In the genomic region with DNA sequence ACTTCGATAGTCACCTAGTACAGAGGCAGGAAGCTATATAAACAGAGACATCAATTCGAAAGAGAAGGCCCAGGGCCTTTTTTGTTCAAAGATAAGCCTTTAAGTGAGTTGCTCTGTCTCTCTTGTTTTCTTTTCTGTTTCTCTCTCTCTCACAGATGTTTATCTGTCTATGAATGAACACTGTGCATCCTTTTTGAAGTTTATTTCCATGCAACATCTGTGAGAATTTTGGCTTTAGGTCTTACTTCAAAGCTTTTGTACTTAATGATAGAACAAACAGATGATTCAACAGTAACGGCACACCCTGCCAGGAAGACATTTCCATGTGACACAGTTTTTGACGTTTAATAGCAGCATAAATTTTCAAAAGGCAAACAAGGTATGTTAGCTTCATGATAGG, we compare ENCODE assay signal across 1 cellular context.
TF ChIP-seq lines count a peak whose summit lies in the region.

No MANE protein-coding gene starts in this region.

TF ChIP-seq in HepG2, 621 proteins besides CTCF, POLR2A, EP300 and RAD21 (continued from another document and continues in another):
- TF ChIP-seq BCL6 (CRISPR knock-in tag; IDR thresholded peaks at IDR 0.05) (peak; percentile 44; the same call in 1 of the 2 replicates), GATA4 (IDR thresholded peaks at IDR 0.05; ENCODE audit: borderline replicate concordance, low read depth) (peak; percentile 85), PHF5A (CRISPR knock-in tag; IDR thresholded peaks at IDR 0.05; ENCODE audit: low read depth, unreplicated experiment) (no peak), AKAP8 (CRISPR knock-in tag; IDR thresholded peaks at IDR 0.05) (no peak), RNF219 (CRISPR knock-in tag; IDR thresholded peaks at IDR 0.05) (no peak), ZNF704 (CRISPR knock-in tag; IDR thresholded peaks at IDR 0.05; ENCODE audit: borderline replicate concordance) (no peak), ZBTB42 (CRISPR knock-in tag; IDR thresholded peaks at IDR 0.05) (0 out of 2 replicates have a peak, but pooled peaks have one; percentile 72), ZNF589 (CRISPR knock-in tag; conservative IDR thresholded peaks at IDR 0.05) (no peak), ZNF446 (CRISPR knock-in tag; IDR thresholded peaks at IDR 0.05) (no peak), PHF21A (CRISPR knock-in tag; IDR thresholded peaks at IDR 0.05) (no peak), ZBTB46 (CRISPR knock-in tag; IDR thresholded peaks at IDR 0.05; ENCODE audit: borderline replicate concordance) (no peak), ZNF382 (CRISPR knock-in tag; IDR thresholded peaks at IDR 0.05; ENCODE audit: borderline replicate concordance) (no peak), GMEB1 (CRISPR knock-in tag; IDR thresholded peaks at IDR 0.05; ENCODE audit: borderline replicate concordance) (no peak), ZFAT (CRISPR knock-in tag; conservative IDR thresholded peaks at IDR 0.05) (no peak), GTF3A (CRISPR knock-in tag; conservative IDR thresholded peaks at IDR 0.05) (no peak), FOXM1 (CRISPR knock-in tag; IDR thresholded peaks at IDR 0.05) (no peak), MAFK (conservative IDR thresholded peaks at IDR 0.05 in 1 of 2, IDR thresholded peaks at IDR 0.05 in 1 of 2; ENCODE audit: low read length in 2 of 2) (no peak), SRSF9 (IDR thresholded peaks at IDR 0.05; ENCODE audit: borderline replicate concordance, insufficient read depth, low read depth, low read length, poor library complexity, severe bottlenecking) (no peak), RBM39 (IDR thresholded peaks at IDR 0.05; ENCODE audit: low read depth, low read length, poor library complexity, severe bottlenecking) (no peak), ZFP41 (CRISPR knock-in tag; IDR thresholded peaks at IDR 0.05; ENCODE audit: borderline replicate concordance) (no peak), CREB1 (IDR thresholded peaks at IDR 0.05) (no peak), CREB1 (CRISPR knock-in tag; IDR thresholded peaks at IDR 0.05) (no peak), PITX1 (CRISPR knock-in tag; IDR thresholded peaks at IDR 0.05) (no peak), EED (CRISPR knock-in tag; IDR thresholded peaks at IDR 0.05) (no peak), ZBTB8A (CRISPR knock-in tag; IDR thresholded peaks at IDR 0.05; ENCODE audit: borderline replicate concordance, low read depth) (no peak), TP53 (CRISPR knock-in tag; conservative IDR thresholded peaks at IDR 0.05) (no peak), ZNF678 (CRISPR knock-in tag; IDR thresholded peaks at IDR 0.05) (no peak), ZNF263 (CRISPR knock-in tag; IDR thresholded peaks at IDR 0.05) (no peak), SP2 (CRISPR knock-in tag; IDR thresholded peaks at IDR 0.05) (no peak), STAG1 (CRISPR knock-in tag; IDR thresholded peaks at IDR 0.05) (no peak), SNRNP70 (IDR thresholded peaks at IDR 0.05; ENCODE audit: low read depth, low read length) (no peak), ZNF713 (CRISPR knock-in tag; IDR thresholded peaks at IDR 0.05) (no peak), HIVEP1 (CRISPR knock-in tag; IDR thresholded peaks at IDR 0.05) (no peak), ZFX (CRISPR knock-in tag; IDR thresholded peaks at IDR 0.05; ENCODE audit: low read depth) (no peak), ZNF510 (CRISPR knock-in tag; IDR thresholded peaks at IDR 0.05; ENCODE audit: low read depth) (no peak), KDM5A (IDR thresholded peaks at IDR 0.05; ENCODE audit: borderline replicate concordance, low read length) (no peak)
- TF ChIP-seq, protein P1, sequence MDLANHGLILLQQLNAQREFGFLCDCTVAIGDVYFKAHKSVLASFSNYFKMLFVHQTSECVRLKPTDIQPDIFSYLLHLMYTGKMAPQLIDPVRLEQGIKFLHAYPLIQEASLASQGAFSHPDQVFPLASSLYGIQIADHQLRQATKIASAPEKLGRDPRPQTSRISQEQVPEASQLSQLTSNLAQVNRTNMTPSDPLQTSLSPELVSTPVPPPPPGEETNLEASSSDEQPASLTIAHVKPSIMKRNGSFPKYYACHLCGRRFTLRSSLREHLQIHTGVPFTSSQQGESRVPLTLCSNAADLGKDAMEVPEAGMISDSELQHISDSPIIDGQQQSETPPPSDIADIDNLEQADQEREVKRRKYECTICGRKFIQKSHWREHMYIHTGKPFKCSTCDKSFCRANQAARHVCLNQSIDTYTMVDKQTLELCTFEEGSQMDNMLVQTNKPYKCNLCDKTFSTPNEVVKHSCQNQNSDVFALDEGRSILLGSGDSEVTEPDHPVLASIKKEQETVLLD (CRISPR knock-in tag; IDR thresholded peaks at IDR 0.05; ENCODE audit: low read depth): no peak
- TF ChIP-seq, protein P2, sequence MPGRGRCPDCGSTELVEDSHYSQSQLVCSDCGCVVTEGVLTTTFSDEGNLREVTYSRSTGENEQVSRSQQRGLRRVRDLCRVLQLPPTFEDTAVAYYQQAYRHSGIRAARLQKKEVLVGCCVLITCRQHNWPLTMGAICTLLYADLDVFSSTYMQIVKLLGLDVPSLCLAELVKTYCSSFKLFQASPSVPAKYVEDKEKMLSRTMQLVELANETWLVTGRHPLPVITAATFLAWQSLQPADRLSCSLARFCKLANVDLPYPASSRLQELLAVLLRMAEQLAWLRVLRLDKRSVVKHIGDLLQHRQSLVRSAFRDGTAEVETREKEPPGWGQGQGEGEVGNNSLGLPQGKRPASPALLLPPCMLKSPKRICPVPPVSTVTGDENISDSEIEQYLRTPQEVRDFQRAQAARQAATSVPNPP (CRISPR knock-in tag; IDR thresholded peaks at IDR 0.05): no peak
- TF ChIP-seq, protein P3, sequence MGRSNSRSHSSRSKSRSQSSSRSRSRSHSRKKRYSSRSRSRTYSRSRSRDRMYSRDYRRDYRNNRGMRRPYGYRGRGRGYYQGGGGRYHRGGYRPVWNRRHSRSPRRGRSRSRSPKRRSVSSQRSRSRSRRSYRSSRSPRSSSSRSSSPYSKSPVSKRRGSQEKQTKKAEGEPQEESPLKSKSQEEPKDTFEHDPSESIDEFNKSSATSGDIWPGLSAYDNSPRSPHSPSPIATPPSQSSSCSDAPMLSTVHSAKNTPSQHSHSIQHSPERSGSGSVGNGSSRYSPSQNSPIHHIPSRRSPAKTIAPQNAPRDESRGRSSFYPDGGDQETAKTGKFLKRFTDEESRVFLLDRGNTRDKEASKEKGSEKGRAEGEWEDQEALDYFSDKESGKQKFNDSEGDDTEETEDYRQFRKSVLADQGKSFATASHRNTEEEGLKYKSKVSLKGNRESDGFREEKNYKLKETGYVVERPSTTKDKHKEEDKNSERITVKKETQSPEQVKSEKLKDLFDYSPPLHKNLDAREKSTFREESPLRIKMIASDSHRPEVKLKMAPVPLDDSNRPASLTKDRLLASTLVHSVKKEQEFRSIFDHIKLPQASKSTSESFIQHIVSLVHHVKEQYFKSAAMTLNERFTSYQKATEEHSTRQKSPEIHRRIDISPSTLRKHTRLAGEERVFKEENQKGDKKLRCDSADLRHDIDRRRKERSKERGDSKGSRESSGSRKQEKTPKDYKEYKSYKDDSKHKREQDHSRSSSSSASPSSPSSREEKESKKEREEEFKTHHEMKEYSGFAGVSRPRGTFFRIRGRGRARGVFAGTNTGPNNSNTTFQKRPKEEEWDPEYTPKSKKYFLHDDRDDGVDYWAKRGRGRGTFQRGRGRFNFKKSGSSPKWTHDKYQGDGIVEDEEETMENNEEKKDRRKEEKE (IDR thresholded peaks at IDR 0.05): no peak
- TF ChIP-seq, protein P4, sequence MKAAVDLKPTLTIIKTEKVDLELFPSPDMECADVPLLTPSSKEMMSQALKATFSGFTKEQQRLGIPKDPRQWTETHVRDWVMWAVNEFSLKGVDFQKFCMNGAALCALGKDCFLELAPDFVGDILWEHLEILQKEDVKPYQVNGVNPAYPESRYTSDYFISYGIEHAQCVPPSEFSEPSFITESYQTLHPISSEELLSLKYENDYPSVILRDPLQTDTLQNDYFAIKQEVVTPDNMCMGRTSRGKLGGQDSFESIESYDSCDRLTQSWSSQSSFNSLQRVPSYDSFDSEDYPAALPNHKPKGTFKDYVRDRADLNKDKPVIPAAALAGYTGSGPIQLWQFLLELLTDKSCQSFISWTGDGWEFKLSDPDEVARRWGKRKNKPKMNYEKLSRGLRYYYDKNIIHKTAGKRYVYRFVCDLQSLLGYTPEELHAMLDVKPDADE (CRISPR knock-in tag; IDR thresholded peaks at IDR 0.05): no peak
- TF ChIP-seq, protein P5, sequence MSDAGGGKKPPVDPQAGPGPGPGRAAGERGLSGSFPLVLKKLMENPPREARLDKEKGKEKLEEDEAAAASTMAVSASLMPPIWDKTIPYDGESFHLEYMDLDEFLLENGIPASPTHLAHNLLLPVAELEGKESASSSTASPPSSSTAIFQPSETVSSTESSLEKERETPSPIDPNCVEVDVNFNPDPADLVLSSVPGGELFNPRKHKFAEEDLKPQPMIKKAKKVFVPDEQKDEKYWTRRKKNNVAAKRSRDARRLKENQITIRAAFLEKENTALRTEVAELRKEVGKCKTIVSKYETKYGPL (CRISPR knock-in tag; IDR thresholded peaks at IDR 0.05): no peak
- TF ChIP-seq, protein P6, sequence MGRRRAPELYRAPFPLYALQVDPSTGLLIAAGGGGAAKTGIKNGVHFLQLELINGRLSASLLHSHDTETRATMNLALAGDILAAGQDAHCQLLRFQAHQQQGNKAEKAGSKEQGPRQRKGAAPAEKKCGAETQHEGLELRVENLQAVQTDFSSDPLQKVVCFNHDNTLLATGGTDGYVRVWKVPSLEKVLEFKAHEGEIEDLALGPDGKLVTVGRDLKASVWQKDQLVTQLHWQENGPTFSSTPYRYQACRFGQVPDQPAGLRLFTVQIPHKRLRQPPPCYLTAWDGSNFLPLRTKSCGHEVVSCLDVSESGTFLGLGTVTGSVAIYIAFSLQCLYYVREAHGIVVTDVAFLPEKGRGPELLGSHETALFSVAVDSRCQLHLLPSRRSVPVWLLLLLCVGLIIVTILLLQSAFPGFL (CRISPR knock-in tag; IDR thresholded peaks at IDR 0.05): no peak
- TF ChIP-seq, protein P7, sequence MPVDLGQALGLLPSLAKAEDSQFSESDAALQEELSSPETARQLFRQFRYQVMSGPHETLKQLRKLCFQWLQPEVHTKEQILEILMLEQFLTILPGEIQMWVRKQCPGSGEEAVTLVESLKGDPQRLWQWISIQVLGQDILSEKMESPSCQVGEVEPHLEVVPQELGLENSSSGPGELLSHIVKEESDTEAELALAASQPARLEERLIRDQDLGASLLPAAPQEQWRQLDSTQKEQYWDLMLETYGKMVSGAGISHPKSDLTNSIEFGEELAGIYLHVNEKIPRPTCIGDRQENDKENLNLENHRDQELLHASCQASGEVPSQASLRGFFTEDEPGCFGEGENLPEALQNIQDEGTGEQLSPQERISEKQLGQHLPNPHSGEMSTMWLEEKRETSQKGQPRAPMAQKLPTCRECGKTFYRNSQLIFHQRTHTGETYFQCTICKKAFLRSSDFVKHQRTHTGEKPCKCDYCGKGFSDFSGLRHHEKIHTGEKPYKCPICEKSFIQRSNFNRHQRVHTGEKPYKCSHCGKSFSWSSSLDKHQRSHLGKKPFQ (CRISPR knock-in tag; IDR thresholded peaks at IDR 0.05; ENCODE audit: insufficient replicate concordance): no peak
- TF ChIP-seq, protein P8, sequence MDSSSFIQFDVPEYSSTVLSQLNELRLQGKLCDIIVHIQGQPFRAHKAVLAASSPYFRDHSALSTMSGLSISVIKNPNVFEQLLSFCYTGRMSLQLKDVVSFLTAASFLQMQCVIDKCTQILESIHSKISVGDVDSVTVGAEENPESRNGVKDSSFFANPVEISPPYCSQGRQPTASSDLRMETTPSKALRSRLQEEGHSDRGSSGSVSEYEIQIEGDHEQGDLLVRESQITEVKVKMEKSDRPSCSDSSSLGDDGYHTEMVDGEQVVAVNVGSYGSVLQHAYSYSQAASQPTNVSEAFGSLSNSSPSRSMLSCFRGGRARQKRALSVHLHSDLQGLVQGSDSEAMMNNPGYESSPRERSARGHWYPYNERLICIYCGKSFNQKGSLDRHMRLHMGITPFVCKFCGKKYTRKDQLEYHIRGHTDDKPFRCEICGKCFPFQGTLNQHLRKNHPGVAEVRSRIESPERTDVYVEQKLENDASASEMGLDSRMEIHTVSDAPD (CRISPR knock-in tag; IDR thresholded peaks at IDR 0.05): no peak
